ENCODE assay signal across 19 cellular contexts in genomic region chr15:39156636-39157255, GRCh38.
A peak's percentile ranks its signal among the peaks of the same experiment; 100 is the strongest.
DNase-seq lines count a peak whose midpoint lies in the region; ATAC-seq and TF ChIP-seq lines count a peak whose summit lies in the region.
"Had no signal": no experiment of that assay in that cellular context is flagged by ENCODE, and none has a peak within 500 bp of the region (broad histone marks: within the 10 kb centered on the region; RNA-seq: fewer than 3 reads in every experiment).

No MANE protein-coding gene starts in this region.

- no peak for TF ChIP-seq EP300 in esophagus muscularis mucosa (IDR thresholded peaks at IDR 0.05)

- H3K79me2 ChIP-seq in ACC112 (ENCODE audit: control insufficient read depth, insufficient read depth, low read length, unreplicated experiment) = no peaks in the 10 kb centered on the region

- peaks cover 0 to 1% (median 0%) of the 10 kb centered on the region in 4 donors for H3K9me3 ChIP-seq in esophagus muscularis mucosa
- no peaks in the 10 kb centered on the region for H3K9me3 ChIP-seq in right atrium auricular region
- H3K9me3 ChIP-seq in gastrocnemius medialis = no peaks in the 10 kb centered on the region
- H3K9me3 ChIP-seq in SJCRH30 (replicated peaks) = peaks cover 6% of the 10 kb centered on the region; the same call in 1 of the 2 replicates
- H3K9me3 ChIP-seq: BLaER1, Caco-2, transverse colon had no signal

- TF ChIP-seq CTCF in esophagus muscularis mucosa (IDR thresholded peaks at IDR 0.05) = no peak
- no peak for TF ChIP-seq CTCF in right atrium auricular region (IDR thresholded peaks at IDR 0.05)
- TF ChIP-seq CTCF in gastrocnemius medialis (IDR thresholded peaks at IDR 0.05 in 4 of 5, conservative IDR thresholded peaks at IDR 0.05 in 1 of 5) = no peak

- TF ChIP-seq POLR2A in esophagus muscularis mucosa (IDR thresholded peaks at IDR 0.05; ENCODE audit: low read depth) (no peak), gastrocnemius medialis (IDR thresholded peaks at IDR 0.05) (no peak)

- WGBS in esophagus muscularis mucosa = 78% methylated on average over 3 of the region's 3 CpGs

- H3K27ac ChIP-seq in ACC112 (ENCODE audit: low read depth, low read length) (peak overlapping the region; percentile 92), esophagus muscularis mucosa (replicated peaks in 1 of 4) (peak overlapping the region; percentile 16 to 51 (median 28)), right atrium auricular region (peak overlapping the region; percentile 28 to 58), gastrocnemius medialis (peak overlapping the region in 3 of 4 donors; percentile 23 to 59 (median 56)), SJCRH30 (no peak overlapping the region)
- H3K27ac ChIP-seq: BLaER1 had no signal

- H3K4me3 ChIP-seq in ACC112 (ENCODE audit: low read depth, low read length) (peak overlapping the region; percentile 56; the same call in 1 of the 2 replicates), esophagus muscularis mucosa (no peak overlapping the region), right atrium auricular region (no peak overlapping the region), gastrocnemius medialis (no peak overlapping the region), SJCRH30 (no peak overlapping the region)
- H3K4me3 ChIP-seq: BLaER1, transverse colon had no signal

- H3K4me1 ChIP-seq in ACC112 (ENCODE audit: control insufficient read depth, insufficient read depth, low read length, unreplicated experiment) (peaks cover 48% of the 10 kb centered on the region), esophagus muscularis mucosa (peaks cover 7 to 34% (median 28%) of the 10 kb centered on the region in 4 donors), right atrium auricular region (peaks cover 0 to 4% of the 10 kb centered on the region in 2 donors), gastrocnemius medialis (peaks cover 0 to 2% of the 10 kb centered on the region in 2 donors), SJCRH30 (no peaks in the 10 kb centered on the region; the same call in none of the 2 replicates)
- H3K4me1 ChIP-seq: BLaER1 had no signal

- in situ Hi-C loops in gastrocnemius medialis (cut with MboI; ENCODE audit: low sequenced_read_pairs in 4 of 4) = loop anchor here in 1 of 4 donors (25.0 kb wide), 1 partner anchor 431 kb away; the partner anchor contains the start of gene THBS1

- H3K27me3 ChIP-seq in ACC112 (ENCODE audit: insufficient read depth, low read length) (no peaks in the 10 kb centered on the region), esophagus muscularis mucosa (no peaks in the 10 kb centered on the region), right atrium auricular region (no peaks in the 10 kb centered on the region), gastrocnemius medialis (no peaks in the 10 kb centered on the region), SJCRH30 (no peaks in the 10 kb centered on the region)
- H3K27me3 ChIP-seq: BLaER1, transverse colon had no signal

- H2AFZ ChIP-seq in ACC112 (ENCODE audit: low read length, unreplicated experiment) = peak overlapping the region; percentile 19

- DNase-seq in esophagus muscularis mucosa (ENCODE audit: extremely low spot score) = no peak
- peak; percentile 68 for DNase-seq in right atrium auricular region (ENCODE audit: low spot score)
- DNase-seq in gastrocnemius medialis = peak; percentile 29 to 63
- no peak for DNase-seq in amniotic stem cell (lab: John Stamatoyannopoulos, UW)
- no peak for DNase-seq in stimulated activated CD4-positive, alpha-beta T cell treated with anti-CD3 and anti-CD28 coated beads, Interleukin-1b, Interleukin-23, amount 100 ng/mL, for 48 hours
- no peak for DNase-seq in stimulated activated CD4-positive, alpha-beta T cell treated with anti-CD3 and anti-CD28 coated beads, Interleukin-15, amount 100 ng/mL, for 24 hours
- DNase-seq in SJCRH30 = no peak
- DNase-seq: activated CD4-positive, alpha-beta T cell treated with anti-CD3 and anti-CD28 coated beads, Interleukin-2, amount 50 U/mL, for 4 hours; activated gamma-delta T cell; Caco-2; DND-41; kidney glomerular epithelial cell; MM.1S; NCI-H774; SHP77 treated with DMSO at 0.1 percent for 48 hours; T-helper 17 cell; transverse colon had no signal

- peak; percentile 77 to 88 for ATAC-seq in gastrocnemius medialis
- ATAC-seq: T-helper 17 cell had no signal

- intact Hi-C loops in esophagus muscularis mucosa (cut with DNase I) = loop anchor here (5.0 kb wide), 1 partner anchor 159 kb away; no protein-coding TSS in a partner anchor
- intact Hi-C loops in gastrocnemius medialis (cut with DNase I; ENCODE audit: low total_unique reads) = no loop called here

- H3K36me3 ChIP-seq in ACC112 (ENCODE audit: insufficient read depth, low read length) (no peaks in the 10 kb centered on the region), esophagus muscularis mucosa (no peaks in the 10 kb centered on the region), right atrium auricular region (no peaks in the 10 kb centered on the region), gastrocnemius medialis (no peaks in the 10 kb centered on the region), SJCRH30 (no peaks in the 10 kb centered on the region)
- H3K36me3 ChIP-seq: BLaER1, transverse colon had no signal

Comparison
In these comparisons a context has a peak if more than half of its experiments do, and no peak if none do; other contexts are left out.
1. DNase-seq: peak in right atrium auricular region (single experiment) and gastrocnemius medialis (2 of 2); none in esophagus muscularis mucosa (single experiment), amniotic stem cell (single experiment), stimulated activated CD4-positive, alpha-beta T cell treated with anti-CD3 and anti-CD28 coated beads, Interleukin-1b, Interleukin-23, amount 100 ng/mL, for 48 hours (single experiment), stimulated activated CD4-positive, alpha-beta T cell treated with anti-CD3 and anti-CD28 coated beads, Interleukin-15, amount 100 ng/mL, for 24 hours (single experiment) and SJCRH30 (0 of 2).